ENCODE assay signal across 2 cellular contexts in the genomic region with DNA sequence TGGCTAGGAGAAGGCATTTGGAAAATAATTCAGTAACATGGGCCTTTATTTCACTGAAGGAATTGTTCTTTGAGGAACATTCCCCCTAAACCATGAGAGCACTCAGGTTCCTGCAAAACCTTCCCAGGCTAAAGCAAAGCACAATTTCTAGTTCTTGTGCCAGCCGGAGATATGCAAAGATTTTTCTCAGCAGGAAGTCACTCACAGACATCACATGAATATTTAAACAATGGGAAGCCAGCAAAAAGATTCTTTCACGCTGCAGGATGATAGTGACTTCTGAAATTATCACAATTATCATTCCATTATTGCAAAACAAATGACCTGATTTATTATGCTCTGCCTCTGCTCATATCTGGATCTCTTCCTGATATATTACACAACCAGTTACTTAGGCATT.
TF ChIP-seq lines count a peak whose summit lies in the region.

No MANE protein-coding gene starts in this region.

TF ChIP-seq in GM23338, 12 proteins besides CTCF, POLR2A, EP300 and RAD21:
- no peak for TF ChIP-seq NANOG (IDR thresholded peaks at IDR 0.05; ENCODE audit: borderline replicate concordance)
- TF ChIP-seq ZNF114 (CRISPR knock-in tag; IDR thresholded peaks at IDR 0.05), result no peak
- no peak for TF ChIP-seq CREB1 (CRISPR knock-in tag; IDR thresholded peaks at IDR 0.05; ENCODE audit: low read depth)
- no peak for TF ChIP-seq EZH2 (IDR thresholded peaks at IDR 0.05; ENCODE audit: low read depth, unreplicated experiment)
- TF ChIP-seq, protein P1, sequence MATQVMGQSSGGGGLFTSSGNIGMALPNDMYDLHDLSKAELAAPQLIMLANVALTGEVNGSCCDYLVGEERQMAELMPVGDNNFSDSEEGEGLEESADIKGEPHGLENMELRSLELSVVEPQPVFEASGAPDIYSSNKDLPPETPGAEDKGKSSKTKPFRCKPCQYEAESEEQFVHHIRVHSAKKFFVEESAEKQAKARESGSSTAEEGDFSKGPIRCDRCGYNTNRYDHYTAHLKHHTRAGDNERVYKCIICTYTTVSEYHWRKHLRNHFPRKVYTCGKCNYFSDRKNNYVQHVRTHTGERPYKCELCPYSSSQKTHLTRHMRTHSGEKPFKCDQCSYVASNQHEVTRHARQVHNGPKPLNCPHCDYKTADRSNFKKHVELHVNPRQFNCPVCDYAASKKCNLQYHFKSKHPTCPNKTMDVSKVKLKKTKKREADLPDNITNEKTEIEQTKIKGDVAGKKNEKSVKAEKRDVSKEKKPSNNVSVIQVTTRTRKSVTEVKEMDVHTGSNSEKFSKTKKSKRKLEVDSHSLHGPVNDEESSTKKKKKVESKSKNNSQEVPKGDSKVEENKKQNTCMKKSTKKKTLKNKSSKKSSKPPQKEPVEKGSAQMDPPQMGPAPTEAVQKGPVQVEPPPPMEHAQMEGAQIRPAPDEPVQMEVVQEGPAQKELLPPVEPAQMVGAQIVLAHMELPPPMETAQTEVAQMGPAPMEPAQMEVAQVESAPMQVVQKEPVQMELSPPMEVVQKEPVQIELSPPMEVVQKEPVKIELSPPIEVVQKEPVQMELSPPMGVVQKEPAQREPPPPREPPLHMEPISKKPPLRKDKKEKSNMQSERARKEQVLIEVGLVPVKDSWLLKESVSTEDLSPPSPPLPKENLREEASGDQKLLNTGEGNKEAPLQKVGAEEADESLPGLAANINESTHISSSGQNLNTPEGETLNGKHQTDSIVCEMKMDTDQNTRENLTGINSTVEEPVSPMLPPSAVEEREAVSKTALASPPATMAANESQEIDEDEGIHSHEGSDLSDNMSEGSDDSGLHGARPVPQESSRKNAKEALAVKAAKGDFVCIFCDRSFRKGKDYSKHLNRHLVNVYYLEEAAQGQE (IDR thresholded peaks at IDR 0.05; ENCODE audit: unreplicated experiment), result no peak
- no peak for TF ChIP-seq ZNF331 (CRISPR knock-in tag; IDR thresholded peaks at IDR 0.05; ENCODE audit: low read depth)
- TF ChIP-seq ZNF462 (CRISPR knock-in tag; IDR thresholded peaks at IDR 0.05), result no peak
- TF ChIP-seq STAT1 (IDR thresholded peaks at IDR 0.05; ENCODE audit: unreplicated experiment), result no peak
- TF ChIP-seq POLR2AphosphoS5 (IDR thresholded peaks at IDR 0.05; ENCODE audit: low read depth), result no peak

TF ChIP-seq in H1, 55 proteins besides CTCF, POLR2A, EP300 and RAD21:
- TF ChIP-seq RNF2 (IDR thresholded peaks at IDR 0.05; ENCODE audit: borderline replicate concordance, low read depth, low read length, missing control alignments, poor library complexity, severe bottlenecking) (no peak), POLR2AphosphoS5 (IDR thresholded peaks at IDR 0.05; ENCODE audit: low read depth, low read length) (no peak), TBP (IDR thresholded peaks at IDR 0.05; ENCODE audit: low read depth, low read length) (no peak), SRF (IDR thresholded peaks at IDR 0.05; ENCODE audit: low read depth, low read length) (no peak), ATF2 (IDR thresholded peaks at IDR 0.05; ENCODE audit: low read length) (no peak), ASH2L (IDR thresholded peaks at IDR 0.05; ENCODE audit: low read length) (no peak), JUND (IDR thresholded peaks at IDR 0.05; ENCODE audit: low read length) (no peak), TEAD4 (IDR thresholded peaks at IDR 0.05; ENCODE audit: low read depth, low read length) (no peak), SUZ12 (IDR thresholded peaks at IDR 0.05; ENCODE audit: low read length) (no peak), TAF7 (optimal IDR thresholded peaks at IDR 0.05; ENCODE audit: borderline replicate concordance, low read depth, low read length) (no peak), GABPA (IDR thresholded peaks at IDR 0.05; ENCODE audit: borderline replicate concordance, insufficient read depth, low read length) (no peak)
- TF ChIP-seq, protein P2, sequence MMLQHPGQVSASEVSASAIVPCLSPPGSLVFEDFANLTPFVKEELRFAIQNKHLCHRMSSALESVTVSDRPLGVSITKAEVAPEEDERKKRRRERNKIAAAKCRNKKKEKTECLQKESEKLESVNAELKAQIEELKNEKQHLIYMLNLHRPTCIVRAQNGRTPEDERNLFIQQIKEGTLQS (IDR thresholded peaks at IDR 0.05; ENCODE audit: insufficient read depth, low read depth, low read length), result no peak
